ENCODE assay signal across 3 cellular contexts in the genomic region with DNA sequence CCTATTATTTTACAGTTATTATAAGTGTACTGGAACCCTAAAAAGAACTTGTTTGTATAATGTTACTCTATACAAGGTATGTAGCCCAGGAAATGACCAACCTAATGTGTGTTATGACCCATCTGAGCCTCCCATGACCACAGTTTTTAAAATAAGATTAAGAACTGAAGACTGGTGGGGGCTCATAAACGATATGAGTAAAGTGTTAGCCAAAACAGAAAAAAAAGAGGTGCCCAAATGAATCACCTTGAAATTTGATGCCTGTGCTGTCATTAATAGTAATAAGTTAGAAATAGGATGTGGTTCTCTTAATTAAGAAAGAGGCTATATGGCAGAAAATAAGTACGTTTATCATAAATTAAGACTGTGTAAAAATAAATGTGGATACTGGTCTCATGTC. TPM values are rescaled to one million over a fixed set of nuclear protein-coding genes. Genes with fewer than 3 reads are reported as not detected.
"Had no signal": no experiment of that assay in that cellular context is flagged by ENCODE, and none has a peak within 500 bp of the region (broad histone marks: within the 10 kb centered on the region; RNA-seq: fewer than 3 reads in every experiment).

No MANE protein-coding gene starts in this region.

RNA-seq across cellular contexts. Expression of gene SAMD3, which starts 42.8 kb away (rescaled TPM):
- total RNA-seq: HepG2, HT-29, K562 had no signal
- polyA plus RNA-seq: HepG2 had no signal
